In genomic region chr11:121248496-121248895, GRCh38 we compare ENCODE assay signal across 12 cellular contexts.
"Had no signal": no experiment of that assay in that cellular context is flagged by ENCODE, and none has a peak within 500 bp of the region (broad histone marks: within the 10 kb centered on the region; RNA-seq: fewer than 3 reads in every experiment).

No MANE protein-coding gene starts in this region.

- H3K27ac Mint-ChIP-seq: activated naive CD8-positive, alpha-beta T cell; memory B cell; nephron; type B pancreatic cell had no signal

- H3K27me3 ChIP-seq: cardiac muscle cell, hepatocyte, right lobe of liver had no signal

- H3K27ac ChIP-seq: cardiac muscle cell, hepatocyte, psoas muscle, right lobe of liver had no signal

- H3K4me1 ChIP-seq: psoas muscle, right lobe of liver had no signal

- H3K4me2 ChIP-seq: hepatocyte had no signal

- H3K79me2 ChIP-seq: hepatocyte had no signal

- H3K4me3 Mint-ChIP-seq: activated naive CD8-positive, alpha-beta T cell; activated T-cell treated with anti-CD3 and anti-CD28 coated beads, Interleukin-2, amount 50 U/mL, for 4 hours; memory B cell; nephron; type B pancreatic cell had no signal

- H3K36me3 ChIP-seq: cardiac muscle cell, right lobe of liver had no signal

- H3K36me3 Mint-ChIP-seq: activated naive CD8-positive, alpha-beta T cell; memory B cell; type B pancreatic cell had no signal

- DNase-seq: activated CD4-positive, CD25-positive, alpha-beta regulatory T cell treated with anti-CD3 and anti-CD28 coated beads, Interleukin-2, amount 50 U/mL, for 72 hours; activated gamma-delta T cell; activated T-cell treated with anti-CD3 and anti-CD28 coated beads, Interleukin-2, amount 50 U/mL, for 4 hours; psoas muscle; right lobe of liver; stimulated activated CD4-positive, alpha-beta T cell treated with anti-CD3 and anti-CD28 coated beads, Interleukin-2, amount 100 ng/mL, for 48 hours had no signal

- H3K4me3 ChIP-seq: cardiac muscle cell, hepatocyte, psoas muscle had no signal

- H3K9me3 Mint-ChIP-seq: activated T-cell treated with anti-CD3 and anti-CD28 coated beads, Interleukin-2, amount 50 U/mL, for 4 hours; memory B cell; type B pancreatic cell had no signal

- H3K9me3 ChIP-seq: psoas muscle, right lobe of liver had no signal

- H2AFZ ChIP-seq: hepatocyte had no signal
